Comparison of ENCODE assay signal across 13 cellular contexts in genomic region chr17:60163108-60163784, GRCh38. TPM values are rescaled to one million over a fixed set of nuclear protein-coding genes. Genes with fewer than 3 reads are reported as not detected.
A peak's percentile ranks its signal among the peaks of the same experiment; 100 is the strongest.
DNase-seq lines count a peak whose midpoint lies in the region; ATAC-seq, FAIRE-seq and TF ChIP-seq lines count a peak whose summit lies in the region.
"Had no signal": no experiment of that assay in that cellular context is flagged by ENCODE, and none has a peak within 500 bp of the region (broad histone marks: within the 10 kb centered on the region; RNA-seq: fewer than 3 reads in every experiment).

No MANE protein-coding gene starts in this region.

- H3K27ac ChIP-seq in mesodermal cell (ENCODE audit: low read depth, low read length, severe bottlenecking): peak overlapping the region; percentile 10

- H3K27me3 Mint-ChIP-seq in activated T-helper 17 cell treated with anti-CD3 and anti-CD28 coated beads, Interleukin-2, amount 50 U/mL, for 72 hours: peaks cover 12% of the 10 kb centered on the region
- H3K27me3 Mint-ChIP-seq in activated CD8-positive, alpha-beta T cell treated with anti-CD3 and anti-CD28 coated beads for 36 hours: peaks cover 3% of the 10 kb centered on the region
- peaks cover 8% of the 10 kb centered on the region for H3K27me3 Mint-ChIP-seq in activated CD8-positive, alpha-beta memory T cell treated with anti-CD3 and anti-CD28 coated beads, Interleukin-2, amount 10 ng/mL, durations not matched to agents 7 days and 5 days
- peaks cover 2% of the 10 kb centered on the region for H3K27me3 Mint-ChIP-seq in activated CD4-positive, alpha-beta memory T cell treated with anti-CD3 and anti-CD28 coated beads for 36 hours

- 63% methylated on average over 13 to 20 of the region's 20 CpGs for WGBS in mesodermal cell (ENCODE audit: insufficient coverage in 2 of 2), 2 experiments

- TF ChIP-seq CTCF in D721Med (IDR thresholded peaks at IDR 0.05; ENCODE audit: insufficient read depth, missing control alignments): peak; percentile 40
- TF ChIP-seq CTCF in activated CD8-positive, alpha-beta T cell treated with anti-CD3 and anti-CD28 coated beads for 36 hours (IDR thresholded peaks at IDR 0.05): no peak

- H3K36me3 Mint-ChIP-seq in activated T-helper 17 cell treated with anti-CD3 and anti-CD28 coated beads, Interleukin-2, amount 50 U/mL, for 72 hours (ENCODE audit: low read depth): no peaks in the 10 kb centered on the region
- H3K36me3 Mint-ChIP-seq in activated CD8-positive, alpha-beta T cell treated with anti-CD3 and anti-CD28 coated beads for 36 hours (ENCODE audit: low read depth): no peaks in the 10 kb centered on the region
- no peaks in the 10 kb centered on the region for H3K36me3 Mint-ChIP-seq in activated CD8-positive, alpha-beta memory T cell treated with anti-CD3 and anti-CD28 coated beads, Interleukin-2, amount 10 ng/mL, durations not matched to agents 7 days and 5 days
- H3K36me3 Mint-ChIP-seq in activated CD4-positive, alpha-beta memory T cell treated with anti-CD3 and anti-CD28 coated beads for 36 hours: no peaks in the 10 kb centered on the region

- CTCF ChIA-PET in activated CD8-positive, alpha-beta T cell treated with anti-CD3 and anti-CD28 coated beads for 36 hours (lab: Charles Lee): no interaction called here
- CTCF ChIA-PET in activated CD8-positive, alpha-beta memory T cell treated with anti-CD3 and anti-CD28 coated beads, Interleukin-2, amount 10 ng/mL, durations not matched to agents 7 days and 5 days (lab: Charles Lee): no interaction called here
- CTCF ChIA-PET in activated CD4-positive, alpha-beta memory T cell treated with anti-CD3 and anti-CD28 coated beads for 36 hours (lab: Charles Lee): no interaction called here

- no peak for FAIRE-seq in D721Med (lab: Jason Lieb, UNC)
- FAIRE-seq: bronchial epithelial cell had no signal

- no peak overlapping the region for H3K4me3 ChIP-seq in mesodermal cell (ENCODE audit: extremely low read depth, insufficient read depth, low read length, poor library complexity, severe bottlenecking)

- H3K9me3 ChIP-seq in mesodermal cell (ENCODE audit: control insufficient read depth, low read length): no peaks in the 10 kb centered on the region

- POLR2A ChIA-PET in activated CD8-positive, alpha-beta T cell treated with anti-CD3 and anti-CD28 coated beads for 36 hours (lab: Charles Lee): no interaction called here
- POLR2A ChIA-PET in activated CD4-positive, alpha-beta memory T cell treated with anti-CD3 and anti-CD28 coated beads for 36 hours (lab: Charles Lee): no interaction called here

- H3K36me3 ChIP-seq in mesodermal cell (ENCODE audit: control insufficient read depth, insufficient read depth, low read length): no peaks in the 10 kb centered on the region

- H3K4me1 Mint-ChIP-seq in activated T-helper 17 cell treated with anti-CD3 and anti-CD28 coated beads, Interleukin-2, amount 50 U/mL, for 72 hours: peaks cover 9% of the 10 kb centered on the region
- peaks cover 9% of the 10 kb centered on the region for H3K4me1 Mint-ChIP-seq in activated CD8-positive, alpha-beta T cell treated with anti-CD3 and anti-CD28 coated beads for 36 hours (ENCODE audit: low read depth)
- peaks cover 31% of the 10 kb centered on the region for H3K4me1 Mint-ChIP-seq in activated CD8-positive, alpha-beta memory T cell treated with anti-CD3 and anti-CD28 coated beads, Interleukin-2, amount 10 ng/mL, durations not matched to agents 7 days and 5 days
- peaks cover 10% of the 10 kb centered on the region for H3K4me1 Mint-ChIP-seq in activated CD4-positive, alpha-beta memory T cell treated with anti-CD3 and anti-CD28 coated beads for 36 hours (ENCODE audit: low read depth)

- peaks cover 32% of the 10 kb centered on the region for H3K4me1 ChIP-seq in mesodermal cell (ENCODE audit: control insufficient read depth, insufficient read depth, low read length, poor library complexity, severe bottlenecking)

- DNase-seq in D721Med (ENCODE audit: insufficient read length, low spot score): no peak
- peak; percentile 50 for DNase-seq in HuH-7.5 (ENCODE audit: low spot score)
- DNase-seq in activated CD8-positive, alpha-beta T cell treated with anti-CD3 and anti-CD28 coated beads for 36 hours: no peak
- no peak for DNase-seq in activated CD8-positive, alpha-beta memory T cell treated with anti-CD3 and anti-CD28 coated beads, Interleukin-2, amount 10 ng/mL, durations not matched to agents 7 days and 5 days
- DNase-seq in activated CD4-positive, alpha-beta memory T cell treated with anti-CD3 and anti-CD28 coated beads for 36 hours: no peak
- DNase-seq: activated T-cell treated with anti-CD3 and anti-CD28 coated beads, Interleukin-2, amount 50 U/mL, for 24 hours; stimulated activated naive CD4-positive, alpha-beta T cell treated with Interleukin-2 at 50 U/mL for 16 hours; T-helper 1 cell had no signal

- H3K4me3 Mint-ChIP-seq in activated T-helper 17 cell treated with anti-CD3 and anti-CD28 coated beads, Interleukin-2, amount 50 U/mL, for 72 hours: peak overlapping the region; percentile 10
- no peak overlapping the region for H3K4me3 Mint-ChIP-seq in activated CD8-positive, alpha-beta T cell treated with anti-CD3 and anti-CD28 coated beads for 36 hours
- no peak overlapping the region for H3K4me3 Mint-ChIP-seq in activated CD8-positive, alpha-beta memory T cell treated with anti-CD3 and anti-CD28 coated beads, Interleukin-2, amount 10 ng/mL, durations not matched to agents 7 days and 5 days
- H3K4me3 Mint-ChIP-seq in activated CD4-positive, alpha-beta memory T cell treated with anti-CD3 and anti-CD28 coated beads for 36 hours: no peak overlapping the region
- H3K4me3 Mint-ChIP-seq: activated T-cell treated with anti-CD3 and anti-CD28 coated beads, Interleukin-2, amount 50 U/mL, for 24 hours had no signal

- no peaks in the 10 kb centered on the region for H3K9me3 Mint-ChIP-seq in activated T-helper 17 cell treated with anti-CD3 and anti-CD28 coated beads, Interleukin-2, amount 50 U/mL, for 72 hours
- no peaks in the 10 kb centered on the region for H3K9me3 Mint-ChIP-seq in activated CD8-positive, alpha-beta T cell treated with anti-CD3 and anti-CD28 coated beads for 36 hours
- H3K9me3 Mint-ChIP-seq in activated CD8-positive, alpha-beta memory T cell treated with anti-CD3 and anti-CD28 coated beads, Interleukin-2, amount 10 ng/mL, durations not matched to agents 7 days and 5 days (ENCODE audit: low read depth): no peaks in the 10 kb centered on the region
- no peaks in the 10 kb centered on the region for H3K9me3 Mint-ChIP-seq in activated CD4-positive, alpha-beta memory T cell treated with anti-CD3 and anti-CD28 coated beads for 36 hours
- H3K9me3 Mint-ChIP-seq: activated T-cell treated with anti-CD3 and anti-CD28 coated beads, Interleukin-2, amount 50 U/mL, for 24 hours had no signal

- intact Hi-C loops in activated CD8-positive, alpha-beta T cell treated with anti-CD3 and anti-CD28 coated beads for 36 hours (cut with micrococcal nuclease): no loop called here
- intact Hi-C loops in activated CD4-positive, alpha-beta memory T cell treated with anti-CD3 and anti-CD28 coated beads for 36 hours (cut with micrococcal nuclease): no loop called here

- no peak for ATAC-seq in activated T-helper 17 cell treated with anti-CD3 and anti-CD28 coated beads, Interleukin-2, amount 50 U/mL, for 72 hours (replicated peaks)
- no peak for ATAC-seq in activated CD8-positive, alpha-beta T cell treated with anti-CD3 and anti-CD28 coated beads for 36 hours
- ATAC-seq in activated CD8-positive, alpha-beta memory T cell treated with anti-CD3 and anti-CD28 coated beads, Interleukin-2, amount 10 ng/mL, durations not matched to agents 7 days and 5 days: no peak
- ATAC-seq in GM19328 (IDR thresholded peaks at IDR 0.05; ENCODE audit: unreplicated experiment): no peak

- peak overlapping the region; percentile 44 for H3K27ac Mint-ChIP-seq in activated T-helper 17 cell treated with anti-CD3 and anti-CD28 coated beads, Interleukin-2, amount 50 U/mL, for 72 hours
- H3K27ac Mint-ChIP-seq in activated CD8-positive, alpha-beta T cell treated with anti-CD3 and anti-CD28 coated beads for 36 hours: no peak overlapping the region
- H3K27ac Mint-ChIP-seq in activated CD8-positive, alpha-beta memory T cell treated with anti-CD3 and anti-CD28 coated beads, Interleukin-2, amount 10 ng/mL, durations not matched to agents 7 days and 5 days: no peak overlapping the region
- no peak overlapping the region for H3K27ac Mint-ChIP-seq in activated CD4-positive, alpha-beta memory T cell treated with anti-CD3 and anti-CD28 coated beads for 36 hours
- H3K27ac Mint-ChIP-seq: activated T-cell treated with anti-CD3 and anti-CD28 coated beads, Interleukin-2, amount 50 U/mL, for 24 hours had no signal

RNA-seq across cellular contexts. Expression of gene CA4, which starts 13.5 kb away (rescaled TPM):
- not detected for total RNA-seq in activated T-helper 17 cell treated with anti-CD3 and anti-CD28 coated beads, Interleukin-2, amount 50 U/mL, for 72 hours
- 0.44 TPM for polyA plus RNA-seq in mesodermal cell (2013, experiment 1 of 2)
- polyA plus RNA-seq in mesodermal cell (2013, experiment 2 of 2): 0.46 TPM
- not detected for total RNA-seq in activated CD8-positive, alpha-beta T cell treated with anti-CD3 and anti-CD28 coated beads for 36 hours
- not detected for total RNA-seq in activated CD8-positive, alpha-beta memory T cell treated with anti-CD3 and anti-CD28 coated beads, Interleukin-2, amount 10 ng/mL, durations not matched to agents 7 days and 5 days
- total RNA-seq in activated CD4-positive, alpha-beta memory T cell treated with anti-CD3 and anti-CD28 coated beads for 36 hours: not detected
- total RNA-seq: bronchial epithelial cell, mononuclear cell had no signal
